ENCODE assay signal across 30 cellular contexts in the genomic region with DNA sequence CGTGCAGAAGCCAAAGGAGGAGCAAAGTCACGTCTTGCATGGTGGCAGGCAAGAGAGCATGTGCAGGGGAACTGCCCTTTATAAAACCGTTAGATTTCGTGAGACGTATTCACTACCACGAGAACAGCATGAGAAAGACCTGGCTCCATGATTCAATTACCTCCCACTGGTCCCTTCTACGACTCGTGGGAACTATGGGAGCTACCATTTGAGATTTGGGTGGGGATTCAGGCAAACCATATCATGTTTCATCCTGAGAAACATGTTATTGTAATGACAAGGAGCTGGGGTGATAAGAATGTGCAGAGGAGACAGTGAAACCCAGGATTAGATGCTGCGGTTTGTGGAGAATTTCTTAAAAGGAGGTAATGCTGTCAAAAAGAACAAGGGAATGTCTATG. TPM values are rescaled to one million over a fixed set of nuclear protein-coding genes. Genes with fewer than 3 reads are reported as not detected.
"Had no signal": no experiment of that assay in that cellular context is flagged by ENCODE, and none has a peak within 500 bp of the region (broad histone marks: within the 10 kb centered on the region; RNA-seq: fewer than 3 reads in every experiment).

No MANE protein-coding gene starts in this region.

- ATAC-seq: activated CD8-positive, alpha-beta T cell treated with anti-CD3 and anti-CD28 coated beads for 36 hours; activated naive CD8-positive, alpha-beta T cell treated with anti-CD3 and anti-CD28 coated beads, Interleukin-2, amount 50 U/mL, for 24 hours; body of pancreas had no signal

- H3K27me3 ChIP-seq: body of pancreas, cardiac muscle cell had no signal

- H3K36me3 ChIP-seq: cardiac muscle cell had no signal

- H3K4me3 ChIP-seq: body of pancreas, cardiac muscle cell had no signal

- H3K9me3 ChIP-seq: body of pancreas had no signal

- H3K27ac ChIP-seq: body of pancreas, cardiac muscle cell, VCaP had no signal

- DNase-seq: activated B cell treated with CpG ODN at 0.5 μM for 24 hours; activated CD4-positive, alpha-beta memory T cell treated with anti-CD3 and anti-CD28 coated beads for 36 hours; activated CD4-positive, alpha-beta T cell treated with anti-CD3 and anti-CD28 coated beads for 4 hours; activated CD4-positive, alpha-beta T cell treated with anti-CD3 and anti-CD28 coated beads, Interleukin-2, amount 10 ng/mL, durations not matched to agents 24 days and 14 days; activated CD4-positive, alpha-beta T cell treated with anti-CD3 and anti-CD28 coated beads, Interleukin-2, amount 50 U/mL, for 1 hour; activated CD4-positive, alpha-beta T cell treated with anti-CD3 and anti-CD28 coated beads, Interleukin-2, amount 50 U/mL, for 4 hours; activated CD4-positive, CD25-positive, alpha-beta regulatory T cell treated with anti-CD3 and anti-CD28 coated beads, Interleukin-2, amount 50 U/mL, for 72 hours; activated CD8-positive, alpha-beta memory T cell treated with anti-CD3 and anti-CD28 coated beads, Interleukin-2, amount 50 U/mL, for 4 hours; activated CD8-positive, alpha-beta T cell treated with anti-CD3 and anti-CD28 coated beads for 36 hours; activated effector memory CD4-positive, alpha-beta T cell treated with Interleukin-2 at 50 U/mL for 16 hours; activated gamma-delta T cell; activated naive CD4-positive, alpha-beta T cell treated with anti-CD3 and anti-CD28 coated beads, Interleukin-2, amount 10 ng/mL, durations not matched to agents 7 days and 5 days; activated naive CD4-positive, alpha-beta T cell treated with Interleukin-2 at 50 U/mL for 16 hours; activated naive CD8-positive, alpha-beta T cell treated with anti-CD3 and anti-CD28 coated beads, Interleukin-2, amount 10 ng/mL, durations not matched to agents 7 days and 5 days; activated naive CD8-positive, alpha-beta T cell treated with anti-CD3 and anti-CD28 coated beads, Interleukin-2, amount 50 U/mL, for 24 hours; activated T-cell treated with anti-CD3 and anti-CD28 coated beads, Interleukin-2, amount 50 U/mL, for 24 hours; activated T-cell treated with anti-CD3 and anti-CD28 coated beads, Interleukin-2, amount 50 U/mL, for 48 hours; amniotic stem cell; aorta; body of pancreas; caudate nucleus; cerebellar nuclear complex; T-helper 1 cell; T-helper 2 cell; T-helper 9 cell had no signal

- H3K4me1 ChIP-seq: body of pancreas had no signal

- FAIRE-seq: bronchial epithelial cell, TTC549 had no signal

RNA-seq across cellular contexts. Expression of gene ENKUR, which starts 34.4 kb away (rescaled TPM):
- total RNA-seq: activated B cell treated with CpG ODN at 0.5 μM for 24 hours; activated CD4-positive, alpha-beta memory T cell treated with anti-CD3 and anti-CD28 coated beads for 36 hours; activated CD4-positive, alpha-beta T cell treated with anti-CD3 and anti-CD28 coated beads, Interleukin-2, amount 10 ng/mL, durations not matched to agents 24 days and 14 days; activated CD8-positive, alpha-beta T cell treated with anti-CD3 and anti-CD28 coated beads for 36 hours; activated naive CD8-positive, alpha-beta T cell treated with anti-CD3 and anti-CD28 coated beads, Interleukin-2, amount 10 ng/mL, durations not matched to agents 7 days and 5 days; activated T-helper 2 cell treated with anti-CD3 and anti-CD28 coated beads, Interferon-gamma antibody, Interleukin-2, Interleukin-4, amounts not matched to agents 10 μg/mL and 5 μg/mL and 100 μg/mL, durations not matched to agents 14 hours and 24 hours and 36 hours; body of pancreas; cardiac muscle cell had no signal
- polyA plus RNA-seq: aorta had no signal
